Comparison of ENCODE assay signal across 18 cellular contexts in genomic region chr1:203095061-203095690, GRCh38. TPM values are rescaled to one million over a fixed set of nuclear protein-coding genes. Genes with fewer than 3 reads are reported as not detected.
DNase-seq lines count a peak whose midpoint lies in the region; ATAC-seq, FAIRE-seq and TF ChIP-seq lines count a peak whose summit lies in the region.
"Had no signal": no experiment of that assay in that cellular context is flagged by ENCODE, and none has a peak within 500 bp of the region (broad histone marks: within the 10 kb centered on the region; RNA-seq: fewer than 3 reads in every experiment).

No MANE protein-coding gene starts in this region.

- H3K9ac ChIP-seq in HepG2 (ENCODE audit: insufficient read depth, low read depth, low read length) (no peak overlapping the region), GM12878 (ENCODE audit: control insufficient read depth, insufficient read depth, low read length) (no peak overlapping the region)
- H3K9ac ChIP-seq: BLaER1, GM23248 had no signal

- no peaks in the 10 kb centered on the region for H3K36me3 ChIP-seq in HepG2 (replicated peaks in 1 of 2; ENCODE audit: control insufficient read depth in 1 of 2, insufficient read depth in 2 of 2, low read length in 2 of 2)
- H3K36me3 ChIP-seq in right lobe of liver, result no peaks in the 10 kb centered on the region
- H3K36me3 ChIP-seq in GM12878 (ENCODE audit: control insufficient read depth in 2 of 2, insufficient read depth in 2 of 2, low read length in 1 of 2), result no peaks in the 10 kb centered on the region
- H3K36me3 ChIP-seq: BLaER1 had no signal

- H3K4me1 ChIP-seq in HepG2 (ENCODE audit: insufficient read depth, low read length) (no peaks in the 10 kb centered on the region), right lobe of liver (no peaks in the 10 kb centered on the region), GM12878 (ENCODE audit: control insufficient read depth, insufficient read depth, low read length) (no peaks in the 10 kb centered on the region)
- H3K4me1 ChIP-seq: Caco-2 had no signal

- RAD21 ChIA-PET in GM12878 (lab: Charles Lee; ENCODE audit: unreplicated experiment), result no interaction called here

- ATAC-seq in HepG2 (no peak), right lobe of liver (no peak), GM12878 (no peak), HG02588 (IDR thresholded peaks at IDR 0.05; ENCODE audit: unreplicated experiment) (no peak)

- H4K20me1 ChIP-seq in HepG2 (ENCODE audit: insufficient read depth, low read length) (no peaks in the 10 kb centered on the region), GM12878 (ENCODE audit: control insufficient read depth, insufficient read depth) (no peaks in the 10 kb centered on the region)
- H4K20me1 ChIP-seq: BLaER1 had no signal

- 4% methylated on average over 1 of the region's 1 CpG for WGBS in HepG2 (ENCODE audit: low lambda C conversion rate)
- 77% methylated on average over 1 of the region's 1 CpG for WGBS in right lobe of liver (ENCODE audit: insufficient coverage, low coverage, low lambda C conversion rate, missing lambda C conversion rate)
- 35% methylated on average over 1 of the region's 1 CpG for WGBS in GM12878 (ENCODE audit: insufficient coverage, insufficient replicate concordance, low lambda C conversion rate, missing lambda C conversion rate)

- intact Hi-C loops in HepG2 (cut with micrococcal nuclease; ENCODE audit: unreplicated experiment), result no loop called here
- intact Hi-C loops in right lobe of liver (cut with DNase I), result no loop called here
- intact Hi-C loops in GM12878 (cut with micrococcal nuclease; ENCODE audit: unreplicated experiment), result no loop called here

- CTCF ChIA-PET in HepG2 (lab: Yijun Ruan, JAX; ENCODE audit: low intra/inter-chr PET ratio, low total read pairs) (no interaction called here), GM12878 (lab: Yijun Ruan, JAX) (no interaction called here)

- in situ Hi-C loops in HepG2 (cut with HindIII; ENCODE audit: extremely low pct_ligation_motif_present, low pct_unique_long_range_greater_than_20kb), result no loop called here
- in situ Hi-C loops in GM12878 (cut with MboI), result no loop called here

- POLR2A ChIA-PET in HepG2 (lab: Yijun Ruan, JAX) (no interaction called here), GM12878 (lab: Charles Lee) (no interaction called here)

- no peak for TF ChIP-seq CTCF in HepG2 (CRISPR knock-in tag; IDR thresholded peaks at IDR 0.05)
- no peak for TF ChIP-seq CTCF in right lobe of liver (IDR thresholded peaks at IDR 0.05)
- no peak for TF ChIP-seq CTCF in GM12878 (IDR thresholded peaks at IDR 0.05 in 2 of 3, conservative IDR thresholded peaks at IDR 0.05 in 1 of 3; ENCODE audit: control insufficient read depth in 2 of 3, extremely low read depth in 1 of 3, insufficient read depth in 1 of 3, low read depth in 3 of 3, low read length in 3 of 3)

- no peak for FAIRE-seq in HepG2 (lab: Jason Lieb, UNC)
- FAIRE-seq in GM12878 (lab: Jason Lieb, UNC), result no peak
- FAIRE-seq: H54, HTR-8/SVneo had no signal

- H3K79me2 ChIP-seq in HepG2 (ENCODE audit: insufficient read depth, low read length) (no peaks in the 10 kb centered on the region), GM12878 (ENCODE audit: control insufficient read depth, insufficient read depth, low read length) (no peaks in the 10 kb centered on the region)

- H3K27me3 ChIP-seq in HepG2 (ENCODE audit: control insufficient read depth in 1 of 2, insufficient read depth in 2 of 2, low read length in 2 of 2), result no peaks in the 10 kb centered on the region; a peak in 1 of 5 replicates
- H3K27me3 ChIP-seq in right lobe of liver, result no peaks in the 10 kb centered on the region
- peaks cover 0 to 2% of the 10 kb centered on the region in 2 experiments; a peak in 1 of 4 replicates for H3K27me3 ChIP-seq in GM12878 (replicated peaks in 1 of 2; ENCODE audit: control insufficient read depth in 2 of 2, insufficient read depth in 2 of 2, low read length in 1 of 2)
- H3K27me3 ChIP-seq: BLaER1 had no signal

- H3K9me3 ChIP-seq in HepG2 (ENCODE audit: low read length) (peaks cover 13% of the 10 kb centered on the region; the same call in 1 of the 2 replicates), right lobe of liver (peaks cover 0 to 6% (median 0%) of the 10 kb centered on the region in 4 donors), GM12878 (replicated peaks; ENCODE audit: control insufficient read depth, insufficient read depth, low read length) (peaks cover 2% of the 10 kb centered on the region; the same call in 1 of the 3 replicates)

- no peak for TF ChIP-seq POLR2A in HepG2 (IDR thresholded peaks at IDR 0.05; ENCODE audit: insufficient read depth in 1 of 2, low read depth in 2 of 2, low read length in 2 of 2)
- no peak for TF ChIP-seq POLR2A in right lobe of liver (IDR thresholded peaks at IDR 0.05)
- no peak for TF ChIP-seq POLR2A in GM12878 (IDR thresholded peaks at IDR 0.05; ENCODE audit: low read depth, low read length)

- SMC1A ChIA-PET in GM12878 (lab: Charles Lee; ENCODE audit: uncharacterized antibody, unreplicated experiment), result no interaction called here

- no peak for TF ChIP-seq RAD21 in HepG2 (CRISPR knock-in tag; IDR thresholded peaks at IDR 0.05)
- no peak for TF ChIP-seq RAD21 in GM12878 (IDR thresholded peaks at IDR 0.05; ENCODE audit: insufficient read depth, low read depth, low read length)

- DNase-seq in DMS 273 (lab: John Stamatoyannopoulos, UW; ENCODE audit: unreplicated experiment), result peak; percentile 27
- DNase-seq in DMS 273 treated with DMSO at 0.1 percent for 48 hours (lab: John Stamatoyannopoulos, UW), result no peak
- DNase-seq in HepG2 (ENCODE audit: low spot score), result no peak
- DNase-seq in right lobe of liver, result no peak
- no peak for DNase-seq in GM12878 (ENCODE audit: low read depth, low spot score)
- DNase-seq in NCI-H446 treated with DMSO at 0.1 percent for 48 hours (lab: John Stamatoyannopoulos, UW), result no peak
- no peak for DNase-seq in NCI-H2196 treated with DMSO at 0.1 percent for 48 hours (lab: John Stamatoyannopoulos, UW; ENCODE audit: unreplicated experiment)
- DNase-seq: AML-193; Caco-2; CD8-positive, alpha-beta memory T cell; DND-41; GDM1; GM23248 had no signal

- H3K4me3 ChIP-seq in HepG2 (replicated peaks in 1 of 3; ENCODE audit: insufficient read depth in 1 of 3, low read depth in 2 of 3, low read length in 3 of 3), result no peak overlapping the region
- H3K4me3 ChIP-seq in right lobe of liver, result no peak overlapping the region
- no peak overlapping the region for H3K4me3 ChIP-seq in GM12878
- H3K4me3 ChIP-seq: BLaER1, GM23248 had no signal

- H3K27ac ChIP-seq in HepG2 (ENCODE audit: extremely low read length, insufficient read depth, low read length) (no peak overlapping the region), right lobe of liver (no peak overlapping the region), GM12878 (ENCODE audit: control insufficient read depth, insufficient read depth) (no peak overlapping the region)
- H3K27ac ChIP-seq: 22Rv1, BLaER1, GM23248 had no signal

- TF ChIP-seq EP300 in HepG2 (IDR thresholded peaks at IDR 0.05; ENCODE audit: low read depth in 2 of 2, low read length in 2 of 2), result no peak
- TF ChIP-seq EP300 in HepG2 (CRISPR knock-in tag; IDR thresholded peaks at IDR 0.05; ENCODE audit: borderline replicate concordance), result no peak
- TF ChIP-seq EP300 in GM12878 (IDR thresholded peaks at IDR 0.05; ENCODE audit: borderline replicate concordance in 1 of 2, control insufficient read depth in 1 of 2, low read depth in 2 of 2, low read length in 2 of 2), result no peak

- H2AFZ ChIP-seq in HepG2 (ENCODE audit: low read length), result no peak overlapping the region
- no peak overlapping the region for H2AFZ ChIP-seq in GM12878 (ENCODE audit: control insufficient read depth, low read depth, low read length)
- H2AFZ ChIP-seq: GM23248 had no signal

- BruUV-seq in HepG2 (replicated peaks; lab: Mats Ljungman, UMichigan) (no TSS peak), GM12878 (replicated peaks; lab: Mats Ljungman, UMichigan) (no TSS peak)

- H3K4me2 ChIP-seq in HepG2 (ENCODE audit: low read depth, low read length) (no peak overlapping the region), GM12878 (ENCODE audit: control insufficient read depth, insufficient read depth) (no peak overlapping the region)
- H3K4me2 ChIP-seq: BLaER1 had no signal

RNA-seq across cellular contexts. Expression of gene MYOG, which starts 9.4 kb away (rescaled TPM):
- total RNA-seq in HepG2 (2016; rRNA removed; fragmentation: Illumina TruSeq; extraction: Trizol), result not detected in 2 replicates
- not detected in 2 replicates for total RNA-seq in HepG2 (2016; cell fraction: cytosol; rRNA removed; fragmentation: Illumina TruSeq; extraction: Trizol; ENCODE audit: low read depth)
- total RNA-seq in HepG2 (2016; cell fraction: insoluble cytoplasmic fraction; rRNA removed; fragmentation: Illumina TruSeq; extraction: Trizol), result not detected in 2 replicates
- not detected in 2 replicates for total RNA-seq in HepG2 (2016; cell fraction: membrane; rRNA removed; fragmentation: Illumina TruSeq; extraction: Trizol)
- total RNA-seq in HepG2 (2016; cell fraction: nucleus; rRNA removed; fragmentation: Illumina TruSeq; extraction: Trizol), result not detected in 2 replicates
- polyA plus RNA-seq in HepG2 (2011; rRNA removed), result not detected in 2 replicates
- polyA plus RNA-seq in HepG2 (2011; cell fraction: cytosol; rRNA removed), result not detected in 2 replicates
- polyA plus RNA-seq in HepG2 (2011; cell fraction: nucleus; rRNA removed), result not detected in 2 replicates
- polyA plus RNA-seq in HepG2 (2012), result not detected in 2 replicates
- polyA plus RNA-seq in HepG2 (2016; cell fraction: cytosol; fragmentation: Illumina TruSeq; extraction: Trizol; ENCODE audit: low read depth), result not detected in 2 replicates
- polyA plus RNA-seq in HepG2 (2016; cell fraction: insoluble cytoplasmic fraction; fragmentation: Illumina TruSeq; extraction: Trizol; ENCODE audit: low read depth), result not detected in 2 replicates
- polyA plus RNA-seq in HepG2 (2016; cell fraction: membrane; fragmentation: Illumina TruSeq; extraction: Trizol; ENCODE audit: low read depth), result not detected in 2 replicates
- not detected in 2 replicates for polyA plus RNA-seq in HepG2 (2016; cell fraction: nucleus; fragmentation: Illumina TruSeq; extraction: Trizol; ENCODE audit: insufficient read depth, low read depth)
- not detected in 2 replicates for polyA minus RNA-seq in HepG2 (2011; rRNA and poly(A)+ RNA removed; ENCODE audit: low replicate concordance)
- not detected in 2 replicates for polyA minus RNA-seq in HepG2 (2011; cell fraction: cytosol; rRNA and poly(A)+ RNA removed)
- polyA minus RNA-seq in HepG2 (2011; cell fraction: nucleus; rRNA and poly(A)+ RNA removed), result not detected in 2 replicates
- not detected for total RNA-seq in right lobe of liver
- total RNA-seq in GM12878 (2013; cell fraction: nucleolus; rRNA removed), result not detected in 2 replicates
- total RNA-seq in GM12878 (2014; rRNA removed), result not detected in 2 replicates
- not detected in 2 replicates for total RNA-seq in GM12878 (2014; rRNA removed; fragmentation: Illumina TruSeq; extraction: Trizol)
- not detected in 2 replicates for total RNA-seq in GM12878 (2021)
- polyA plus RNA-seq in GM12878 (2011; ENCODE audit: low read depth), result not detected
- not detected in 2 replicates for polyA plus RNA-seq in GM12878 (2011; rRNA removed)
- polyA plus RNA-seq in GM12878 (2011; cell fraction: cytosol; rRNA removed), result not detected in 2 replicates
- not detected in 2 replicates for polyA plus RNA-seq in GM12878 (2011; cell fraction: nucleus; rRNA removed)
- not detected in 2 replicates for polyA plus RNA-seq in GM12878 (2012)
- not detected in 2 replicates for polyA plus RNA-seq in GM12878 (2014; fragmentation: Illumina TruSeq; extraction: Trizol)
- polyA plus RNA-seq in GM12878 (2014; fragmentation: Nextera tagmentation; extraction: Ambion mirVana), result not detected
- polyA plus RNA-seq in GM12878 (2014; rRNA removed), result 0.05 TPM in 1 of 2 replicates, not detected in the other
- not detected for polyA plus RNA-seq in GM12878 (2016; fragmentation: Nextera tagmentation; extraction: Ambion mirVana)
- not detected in 2 replicates for polyA minus RNA-seq in GM12878 (2011; rRNA and poly(A)+ RNA removed)
- polyA minus RNA-seq in GM12878 (2011; cell fraction: cytosol; rRNA and poly(A)+ RNA removed), result not detected in 2 replicates
- not detected in 2 replicates for polyA minus RNA-seq in GM12878 (2011; cell fraction: nucleus; rRNA and poly(A)+ RNA removed)
- total RNA-seq: Caco-2; CD8-positive, alpha-beta memory T cell; GM23248 had no signal
- polyA plus RNA-seq: CD8-positive, alpha-beta memory T cell; GM23248 had no signal

RNA-seq across cellular contexts. Expression of gene ADORA1, which starts 32.4 kb away (rescaled TPM):
- total RNA-seq in HepG2 (2016; rRNA removed; fragmentation: Illumina TruSeq; extraction: Trizol) (0.08 and 0.11 TPM in 2 replicates), right lobe of liver (under 1 TPM in 5 of 6 experiments, not detected in 1; 0.31 to 0.78 (median 0.39) TPM), GM12878 (2014; rRNA removed) (not detected in 2 replicates), GM12878 (2014; rRNA removed; fragmentation: Illumina TruSeq; extraction: Trizol) (not detected in 2 replicates), GM12878 (2021) (not detected in 2 replicates)
- total RNA-seq in HepG2 (2016; cell fraction: cytosol; rRNA removed; fragmentation: Illumina TruSeq; extraction: Trizol; ENCODE audit: low read depth), result not detected in 2 replicates
- total RNA-seq in HepG2 (2016; cell fraction: insoluble cytoplasmic fraction; rRNA removed; fragmentation: Illumina TruSeq; extraction: Trizol), result 0.15 TPM in 1 of 2 replicates, not detected in the other
- total RNA-seq in HepG2 (2016; cell fraction: membrane; rRNA removed; fragmentation: Illumina TruSeq; extraction: Trizol), result 0.10 TPM in 1 of 2 replicates, not detected in the other
- 0.22 TPM in 1 of 2 replicates, not detected in the other for total RNA-seq in HepG2 (2016; cell fraction: nucleus; rRNA removed; fragmentation: Illumina TruSeq; extraction: Trizol)
- polyA plus RNA-seq in HepG2 (2011; rRNA removed) (not detected in 2 replicates), GM12878 (2011; rRNA removed) (not detected in 2 replicates), GM12878 (2014; fragmentation: Illumina TruSeq; extraction: Trizol) (not detected in 2 replicates), GM12878 (2014; fragmentation: Nextera tagmentation; extraction: Ambion mirVana) (not detected), GM12878 (2014; rRNA removed) (not detected in 2 replicates), GM12878 (2016; fragmentation: Nextera tagmentation; extraction: Ambion mirVana) (not detected)
- polyA plus RNA-seq in HepG2 (2011; cell fraction: cytosol; rRNA removed), result not detected in 2 replicates
- polyA plus RNA-seq in HepG2 (2011; cell fraction: nucleus; rRNA removed), result not detected in 2 replicates
- not detected in 2 replicates for polyA plus RNA-seq in HepG2 (2012)
- not detected in 2 replicates for polyA plus RNA-seq in HepG2 (2016; cell fraction: cytosol; fragmentation: Illumina TruSeq; extraction: Trizol; ENCODE audit: low read depth)
- 0.11 TPM in 1 of 2 replicates, not detected in the other for polyA plus RNA-seq in HepG2 (2016; cell fraction: insoluble cytoplasmic fraction; fragmentation: Illumina TruSeq; extraction: Trizol; ENCODE audit: low read depth)
- not detected in 2 replicates for polyA plus RNA-seq in HepG2 (2016; cell fraction: membrane; fragmentation: Illumina TruSeq; extraction: Trizol; ENCODE audit: low read depth)
- 0.17 TPM in 1 of 2 replicates, not detected in the other for polyA plus RNA-seq in HepG2 (2016; cell fraction: nucleus; fragmentation: Illumina TruSeq; extraction: Trizol; ENCODE audit: insufficient read depth, low read depth)
- 0.72 TPM in 1 of 2 replicates, not detected in the other for polyA minus RNA-seq in HepG2 (2011; rRNA and poly(A)+ RNA removed; ENCODE audit: low replicate concordance)
- not detected in 2 replicates for polyA minus RNA-seq in HepG2 (2011; cell fraction: cytosol; rRNA and poly(A)+ RNA removed)
- not detected in 2 replicates for polyA minus RNA-seq in HepG2 (2011; cell fraction: nucleus; rRNA and poly(A)+ RNA removed)
- total RNA-seq in GM12878 (2013; cell fraction: nucleolus; rRNA removed), result not detected in 2 replicates
- polyA plus RNA-seq in GM12878 (2011; ENCODE audit: low read depth), result not detected
- polyA plus RNA-seq in GM12878 (2011; cell fraction: cytosol; rRNA removed), result 0.07 TPM in 1 of 2 replicates, not detected in the other
- polyA plus RNA-seq in GM12878 (2011; cell fraction: nucleus; rRNA removed), result 0.20 TPM in 1 of 2 replicates, not detected in the other
- polyA plus RNA-seq in GM12878 (2012), result 0.07 TPM in 1 of 2 replicates, not detected in the other
- not detected in 2 replicates for polyA minus RNA-seq in GM12878 (2011; rRNA and poly(A)+ RNA removed)
- polyA minus RNA-seq in GM12878 (2011; cell fraction: cytosol; rRNA and poly(A)+ RNA removed), result not detected in 2 replicates
- polyA minus RNA-seq in GM12878 (2011; cell fraction: nucleus; rRNA and poly(A)+ RNA removed), result 0.38 TPM in 1 of 2 replicates, not detected in the other
- total RNA-seq: CD8-positive, alpha-beta memory T cell had no signal
- polyA plus RNA-seq: CD8-positive, alpha-beta memory T cell had no signal
